Comparison of ENCODE assay signal across 8 cellular contexts in genomic region chr2:24164416-24164973, GRCh38. TPM values are rescaled to one million over a fixed set of nuclear protein-coding genes. Genes with fewer than 3 reads are reported as not detected.
DNase-seq lines count a peak whose midpoint lies in the region; ATAC-seq, FAIRE-seq and TF ChIP-seq lines count a peak whose summit lies in the region.

No MANE protein-coding gene starts in this region.

- CTCF ChIA-PET in GM12878 (lab: Yijun Ruan, JAX): interaction anchor here (0.6 to 3.7 kb wide), 14 partner anchors 9 to 1031 kb away, joined by 3 to 28 read pairs (median 4); partner anchors contain the start of genes ATAD2B and TP53I3

- BruUV-seq in GM12878 (replicated peaks; lab: Mats Ljungman, UMichigan): no TSS peak

- POLR2A ChIA-PET in GM12878 (lab: Charles Lee): interaction anchor here (1.5 kb wide), 1 partner anchor 13 kb away, joined by 4 read pairs; no protein-coding TSS in a partner anchor

- H3K79me2 ChIP-seq in GM12878 (ENCODE audit: control insufficient read depth, insufficient read depth, low read length): no peaks in the 10 kb centered on the region

- H2AFZ ChIP-seq in GM12878 (ENCODE audit: control insufficient read depth, low read depth, low read length): peak overlapping the region; percentile 26

- no peak for TF ChIP-seq EP300 in GM12878 (IDR thresholded peaks at IDR 0.05; ENCODE audit: borderline replicate concordance in 1 of 2, control insufficient read depth in 1 of 2, low read depth in 2 of 2, low read length in 2 of 2)

- no peak for TF ChIP-seq POLR2A in GM12878 (IDR thresholded peaks at IDR 0.05; ENCODE audit: low read depth, low read length)

- in situ Hi-C loops in GM12878 (cut with MboI): no loop called here

- H3K36me3 Mint-ChIP-seq in type B pancreatic cell: peaks cover 12% of the 10 kb centered on the region

- ATAC-seq in HG03103 (IDR thresholded peaks at IDR 0.05; ENCODE audit: low read depth, unreplicated experiment): peak; percentile 61
- peak; percentile 95 for ATAC-seq in GM12878
- ATAC-seq in lower lobe of right lung: peak; percentile 70 to 77
- ATAC-seq in HG02840 (IDR thresholded peaks at IDR 0.05; ENCODE audit: low FRiP score, unreplicated experiment): no peak

- no peaks in the 10 kb centered on the region for H3K27me3 Mint-ChIP-seq in type B pancreatic cell

- no peak for FAIRE-seq in GM12878 (lab: Jason Lieb, UNC)

- RAD21 ChIA-PET in GM12878 (lab: Charles Lee; ENCODE audit: unreplicated experiment): interaction anchor here (0.6 to 1.7 kb wide), 5 partner anchors 80 to 237 kb away, joined by 3 to 11 read pairs (median 5); partner anchors contain the start of genes ATAD2B, TP53I3 and WDCP

- no peak overlapping the region for H3K4me3 Mint-ChIP-seq in type B pancreatic cell

- H3K27me3 ChIP-seq in SJSA1 (replicated peaks) (no peaks in the 10 kb centered on the region), GM12878 (replicated peaks in 1 of 2; ENCODE audit: control insufficient read depth in 2 of 2, insufficient read depth in 2 of 2, low read length in 1 of 2) (no peaks in the 10 kb centered on the region), lower lobe of right lung (ENCODE audit: low read depth) (no peaks in the 10 kb centered on the region)

- TF ChIP-seq RAD21 in GM12878 (IDR thresholded peaks at IDR 0.05; ENCODE audit: insufficient read depth, low read depth, low read length): peak; percentile 59

- H4K20me1 ChIP-seq in GM12878 (ENCODE audit: control insufficient read depth, insufficient read depth): no peaks in the 10 kb centered on the region

- H3K4me3 ChIP-seq in SJSA1: no peak overlapping the region
- H3K4me3 ChIP-seq in GM12878: no peak overlapping the region
- no peak overlapping the region for H3K4me3 ChIP-seq in lower lobe of right lung

- H3K27ac Mint-ChIP-seq in type B pancreatic cell: no peak overlapping the region

- 10% methylated on average over 8 of the region's 8 CpGs for WGBS in GM12878 (ENCODE audit: insufficient coverage, insufficient replicate concordance, low lambda C conversion rate, missing lambda C conversion rate)

- intact Hi-C loops in GM12878 (cut with micrococcal nuclease; ENCODE audit: unreplicated experiment) (loop anchor here (1.0 kb wide), 2 partner anchors 80 to 340 kb away; partner anchors contain the start of gene TP53I3), lower lobe of right lung (cut with DNase I) (no loop called here)

- no peak overlapping the region for H3K27ac ChIP-seq in SJSA1
- H3K27ac ChIP-seq in GM12878 (ENCODE audit: control insufficient read depth, insufficient read depth): no peak overlapping the region; the same call in 1 of the 2 replicates
- no peak overlapping the region for H3K27ac ChIP-seq in lower lobe of right lung

- H3K36me3 ChIP-seq in SJSA1 (no peaks in the 10 kb centered on the region), GM12878 (ENCODE audit: control insufficient read depth in 2 of 2, insufficient read depth in 2 of 2, low read length in 1 of 2) (no peaks in the 10 kb centered on the region), lower lobe of right lung (peaks cover under 1% of the 10 kb centered on the region)

- no peaks in the 10 kb centered on the region for H3K4me1 Mint-ChIP-seq in type B pancreatic cell (ENCODE audit: unreplicated experiment)

- no peak overlapping the region for H3K9ac ChIP-seq in GM12878 (ENCODE audit: control insufficient read depth, insufficient read depth, low read length)

- SMC1A ChIA-PET in GM12878 (lab: Charles Lee; ENCODE audit: uncharacterized antibody, unreplicated experiment): interaction anchor here (0.8 to 3.3 kb wide), 8 partner anchors 8 to 340 kb away, joined by 3 to 12 read pairs (median 6); partner anchors contain the start of genes ATAD2B, FAM228B and TP53I3

- 0 out of 2 replicates have a peak overlapping the region, but pooled peaks have one; percentile 31 for H3K4me2 ChIP-seq in GM12878 (ENCODE audit: control insufficient read depth, insufficient read depth)

- H3K9me3 Mint-ChIP-seq in type B pancreatic cell: no peaks in the 10 kb centered on the region

- DNase-seq in stimulated activated naive CD4-positive, alpha-beta T cell (lab: John Stamatoyannopoulos, UW): peak in 4 of 6 experiments; percentile 9 to 32 (median 14)
- no peak for DNase-seq in stimulated activated naive CD4-positive, alpha-beta T cell treated with Interleukin-2 at 50 U/mL for 16 hours (lab: John Stamatoyannopoulos, UW)
- DNase-seq in SJSA1 (ENCODE audit: low read depth in 1 of 2, low spot score in 2 of 2): peak; percentile 34 to 67
- peak; percentile 21 for DNase-seq in GM12878 (ENCODE audit: low read depth, low spot score)
- peak; percentile 59 for DNase-seq in lower lobe of right lung
- DNase-seq in type B pancreatic cell (ENCODE audit: extremely low spot score, unreplicated experiment): no peak

- no peaks in the 10 kb centered on the region for H3K9me3 ChIP-seq in SJSA1 (replicated peaks)
- no peaks in the 10 kb centered on the region for H3K9me3 ChIP-seq in GM12878 (replicated peaks; ENCODE audit: control insufficient read depth, insufficient read depth, low read length)
- no peaks in the 10 kb centered on the region for H3K9me3 ChIP-seq in lower lobe of right lung

- no peaks in the 10 kb centered on the region for H3K4me1 ChIP-seq in SJSA1 (replicated peaks)
- H3K4me1 ChIP-seq in GM12878 (ENCODE audit: control insufficient read depth, insufficient read depth, low read length): 0 out of 2 replicates have a peak, but pooled peaks cover 4% of the 10 kb centered on the region
- no peaks in the 10 kb centered on the region for H3K4me1 ChIP-seq in lower lobe of right lung

- peak; percentile 73 to 88 (median 79) for TF ChIP-seq CTCF in GM12878 (IDR thresholded peaks at IDR 0.05 in 2 of 3, conservative IDR thresholded peaks at IDR 0.05 in 1 of 3; ENCODE audit: control insufficient read depth in 2 of 3, extremely low read depth in 1 of 3, insufficient read depth in 1 of 3, low read depth in 3 of 3, low read length in 3 of 3)
- TF ChIP-seq CTCF in lower lobe of right lung (IDR thresholded peaks at IDR 0.05): peak; percentile 60
- peak; percentile 57 for TF ChIP-seq CTCF in type B pancreatic cell (conservative IDR thresholded peaks at IDR 0.05)

RNA-seq across cellular contexts. Expression of gene FAM228A, which starts 10.4 kb away (rescaled TPM):
- not detected in 2 replicates for total RNA-seq in SJSA1 (2014; rRNA removed; shearing (Covaris generic))
- total RNA-seq in GM12878 (2013; cell fraction: nucleolus; rRNA removed): 0.98 and 1.3 TPM in 2 replicates
- total RNA-seq in GM12878 (2014; rRNA removed) (0.11 TPM in 1 of 2 replicates, not detected in the other), GM12878 (2014; rRNA removed; fragmentation: Illumina TruSeq; extraction: Trizol) (not detected in 2 replicates), GM12878 (2021) (not detected in 2 replicates), lower lobe of right lung (0.89 TPM), type B pancreatic cell (ENCODE audit: low replicate concordance) (not detected in 2 replicates)
- polyA plus RNA-seq in GM12878 (2011; ENCODE audit: low read depth): not detected
- polyA plus RNA-seq in GM12878 (2011; rRNA removed) (not detected in 2 replicates), GM12878 (2014; fragmentation: Illumina TruSeq; extraction: Trizol) (0.06 TPM in 1 of 2 replicates, not detected in the other), GM12878 (2014; fragmentation: Nextera tagmentation; extraction: Ambion mirVana) (not detected), GM12878 (2014; rRNA removed) (not detected in 2 replicates), GM12878 (2016; fragmentation: Nextera tagmentation; extraction: Ambion mirVana) (not detected)
- polyA plus RNA-seq in GM12878 (2011; cell fraction: cytosol; rRNA removed): not detected in 2 replicates
- 0.13 TPM in 1 of 2 replicates, not detected in the other for polyA plus RNA-seq in GM12878 (2011; cell fraction: nucleus; rRNA removed)
- polyA plus RNA-seq in GM12878 (2012): not detected in 2 replicates
- polyA minus RNA-seq in GM12878 (2011; rRNA and poly(A)+ RNA removed): not detected in 2 replicates
- polyA minus RNA-seq in GM12878 (2011; cell fraction: cytosol; rRNA and poly(A)+ RNA removed): not detected in 2 replicates
- polyA minus RNA-seq in GM12878 (2011; cell fraction: nucleus; rRNA and poly(A)+ RNA removed): not detected in 2 replicates

RNA-seq across cellular contexts. Expression of gene FAM228B, which starts 41.2 kb away (rescaled TPM):
- total RNA-seq in SJSA1 (2014; rRNA removed; shearing (Covaris generic)): 4.4 and 5.1 TPM in 2 replicates
- total RNA-seq in GM12878 (2013; cell fraction: nucleolus; rRNA removed): 26.7 and 29.3 TPM in 2 replicates
- total RNA-seq in GM12878 (2014; rRNA removed) (7.7 and 8.2 TPM in 2 replicates), GM12878 (2014; rRNA removed; fragmentation: Illumina TruSeq; extraction: Trizol) (7.2 and 10.8 TPM in 2 replicates), GM12878 (2021) (8.8 TPM in 2 replicates), lower lobe of right lung (25.4 TPM), type B pancreatic cell (ENCODE audit: low replicate concordance) (14.4 and 20.4 TPM in 2 replicates)
- 8.3 TPM for polyA plus RNA-seq in GM12878 (2011; ENCODE audit: low read depth)
- polyA plus RNA-seq in GM12878 (2011; rRNA removed) (3.9 and 6.9 TPM in 2 replicates), GM12878 (2014; fragmentation: Illumina TruSeq; extraction: Trizol) (5.5 and 10.3 TPM in 2 replicates), GM12878 (2014; fragmentation: Nextera tagmentation; extraction: Ambion mirVana) (1 to 10 TPM; 5.1 to 5.8 TPM), GM12878 (2014; rRNA removed) (4.2 and 6.4 TPM in 2 replicates), GM12878 (2016; fragmentation: Nextera tagmentation; extraction: Ambion mirVana) (10 to 100 TPM in 1 of 2 experiments, 1 to 10 TPM in 1; 7.8 to 11.0 TPM)
- 1.8 TPM in 2 replicates for polyA plus RNA-seq in GM12878 (2011; cell fraction: cytosol; rRNA removed)
- polyA plus RNA-seq in GM12878 (2011; cell fraction: nucleus; rRNA removed): 4.1 and 6.0 TPM in 2 replicates
- 10.2 and 11.4 TPM in 2 replicates for polyA plus RNA-seq in GM12878 (2012)
- polyA minus RNA-seq in GM12878 (2011; rRNA and poly(A)+ RNA removed): 2.3 and 2.4 TPM in 2 replicates
- polyA minus RNA-seq in GM12878 (2011; cell fraction: cytosol; rRNA and poly(A)+ RNA removed): 3.6 TPM in 1 of 2 replicates, not detected in the other
- polyA minus RNA-seq in GM12878 (2011; cell fraction: nucleus; rRNA and poly(A)+ RNA removed): 4.2 and 6.8 TPM in 2 replicates

RNA-seq across cellular contexts. Expression of gene PFN4, which starts 41.4 kb away (rescaled TPM):
- total RNA-seq in SJSA1 (2014; rRNA removed; shearing (Covaris generic)): 0.29 and 0.69 TPM in 2 replicates
- total RNA-seq in GM12878 (2013; cell fraction: nucleolus; rRNA removed): not detected in 2 replicates
- 0.93 and 1.0 TPM in 2 replicates for total RNA-seq in GM12878 (2014; rRNA removed)
- 1.3 and 1.6 TPM in 2 replicates for total RNA-seq in GM12878 (2014; rRNA removed; fragmentation: Illumina TruSeq; extraction: Trizol)
- total RNA-seq in GM12878 (2021): 0.98 and 1.4 TPM in 2 replicates
- not detected for polyA plus RNA-seq in GM12878 (2011; ENCODE audit: low read depth)
- polyA plus RNA-seq in GM12878 (2011; rRNA removed): 0.12 and 0.29 TPM in 2 replicates
- 0.19 and 0.28 TPM in 2 replicates for polyA plus RNA-seq in GM12878 (2011; cell fraction: cytosol; rRNA removed)
- 0.18 and 0.58 TPM in 2 replicates for polyA plus RNA-seq in GM12878 (2011; cell fraction: nucleus; rRNA removed)
- 0.73 and 0.92 TPM in 2 replicates for polyA plus RNA-seq in GM12878 (2012)
- polyA plus RNA-seq in GM12878 (2014; fragmentation: Illumina TruSeq; extraction: Trizol): 0.93 and 1.9 TPM in 2 replicates
- under 1 TPM; 0.14 to 0.38 TPM for polyA plus RNA-seq in GM12878 (2014; fragmentation: Nextera tagmentation; extraction: Ambion mirVana)
- 0.99 and 2.3 TPM in 2 replicates for polyA plus RNA-seq in GM12878 (2014; rRNA removed)
- 1 to 10 TPM; 2.1 TPM for polyA plus RNA-seq in GM12878 (2016; fragmentation: Nextera tagmentation; extraction: Ambion mirVana)
- polyA minus RNA-seq in GM12878 (2011; rRNA and poly(A)+ RNA removed): not detected in 2 replicates
- polyA minus RNA-seq in GM12878 (2011; cell fraction: cytosol; rRNA and poly(A)+ RNA removed): not detected in 2 replicates
- 3.0 TPM in 1 of 2 replicates, not detected in the other for polyA minus RNA-seq in GM12878 (2011; cell fraction: nucleus; rRNA and poly(A)+ RNA removed)
- total RNA-seq in lower lobe of right lung: 1.7 TPM
- 1.3 and 2.5 TPM in 2 replicates for total RNA-seq in type B pancreatic cell (ENCODE audit: low replicate concordance)

Comparison
In these comparisons a context has a peak if more than half of its experiments do, and no peak if none do; other contexts are left out.
1. DNase-seq: peak in stimulated activated naive CD4-positive, alpha-beta T cell (4 of 6), SJSA1 (2 of 2), GM12878 (single experiment) and lower lobe of right lung (single experiment); none in stimulated activated naive CD4-positive, alpha-beta T cell treated with Interleukin-2 at 50 U/mL for 16 hours (single experiment) and type B pancreatic cell (single experiment).
2. Peak in every context shown above with its lines, with median percentiles within 50 percentile points of each other: CTCF ChIP-seq.